19 cellular contexts compared by ENCODE assay signal in the genomic region with DNA sequence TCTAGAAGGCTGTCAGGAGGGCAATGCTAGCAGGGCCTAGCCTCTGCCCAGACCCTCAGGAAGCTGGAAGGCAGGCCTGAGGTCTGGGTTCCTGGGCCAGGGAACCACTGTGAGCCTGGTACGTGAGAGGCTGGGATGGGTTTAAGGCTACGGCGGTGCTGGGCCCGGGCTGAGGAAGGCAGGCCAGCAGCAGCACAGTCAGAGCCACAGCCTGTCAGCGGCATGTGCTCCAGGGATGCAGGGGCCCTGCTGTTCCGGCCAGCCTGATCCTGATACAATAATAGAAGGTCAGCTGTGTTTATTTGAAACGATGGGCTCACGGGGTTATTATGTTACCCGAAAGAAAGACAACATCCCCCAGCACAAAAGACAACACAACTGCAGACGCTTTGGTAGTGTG.
DNase-seq lines count a peak whose midpoint lies in the region; TF ChIP-seq lines count a peak whose summit lies in the region.
"Had no signal": no experiment of that assay in that cellular context is flagged by ENCODE, and none has a peak within 500 bp of the region (broad histone marks: within the 10 kb centered on the region; RNA-seq: fewer than 3 reads in every experiment).

No MANE protein-coding gene starts in this region.

- peaks cover 19% of the 10 kb centered on the region for H3K4me1 Mint-ChIP-seq in endodermal cell
- H3K4me1 Mint-ChIP-seq in osteocyte (ENCODE audit: unreplicated experiment), result peaks cover 24% of the 10 kb centered on the region

- H3K4me3 Mint-ChIP-seq in endodermal cell (no peak overlapping the region), osteocyte (ENCODE audit: unreplicated experiment) (no peak overlapping the region)
- H3K4me3 Mint-ChIP-seq: activated naive CD8-positive, alpha-beta T cell; dendritic cell treated with granulocyte-macrophage colony-stimulating factor and Interleukin-4, amounts not matched to agents 40 ng/mL and 50 ng/mL, for 4 days; naive thymus-derived CD8-positive, alpha-beta T cell had no signal

- H3K9ac ChIP-seq in BLaER1 (peak overlapping the region; percentile 56; the same call in 1 of the 2 replicates), endodermal cell (ENCODE audit: extremely low read depth, low read length, poor library complexity, severe bottlenecking) (no peak overlapping the region)

- 79 to 100% methylated on average over 1 to 10 of the region's 10 CpGs for WGBS in endodermal cell (ENCODE audit: insufficient coverage in 1 of 2, insufficient read length in 1 of 2), 2 experiments

- peaks cover 2% of the 10 kb centered on the region for H3K27me3 Mint-ChIP-seq in endodermal cell (ENCODE audit: insufficient read depth)
- no peaks in the 10 kb centered on the region for H3K27me3 Mint-ChIP-seq in osteocyte (ENCODE audit: unreplicated experiment)
- H3K27me3 Mint-ChIP-seq: activated naive CD8-positive, alpha-beta T cell; dendritic cell treated with granulocyte-macrophage colony-stimulating factor and Interleukin-4, amounts not matched to agents 40 ng/mL and 50 ng/mL, for 4 days; naive thymus-derived CD8-positive, alpha-beta T cell had no signal

- H3K27ac Mint-ChIP-seq in endodermal cell (no peak overlapping the region), osteocyte (ENCODE audit: unreplicated experiment) (peak overlapping the region; percentile 56)
- H3K27ac Mint-ChIP-seq: activated naive CD8-positive, alpha-beta T cell; dendritic cell treated with granulocyte-macrophage colony-stimulating factor and Interleukin-4, amounts not matched to agents 40 ng/mL and 50 ng/mL, for 4 days had no signal

- H3K27ac ChIP-seq in BLaER1 (peak overlapping the region; percentile 67), endodermal cell (ENCODE audit: low read depth, low read length) (peak overlapping the region; percentile 63)
- H3K27ac ChIP-seq: SK-N-MC had no signal

- H3K9me3 ChIP-seq in BLaER1 (no peaks in the 10 kb centered on the region), endodermal cell (ENCODE audit: control insufficient read depth, low read length) (no peaks in the 10 kb centered on the region)
- H3K9me3 ChIP-seq: breast epithelium had no signal

- H4K20me1 ChIP-seq in BLaER1, result no peaks in the 10 kb centered on the region

- H3K36me3 Mint-ChIP-seq in endodermal cell (ENCODE audit: low read depth) (no peaks in the 10 kb centered on the region), osteocyte (ENCODE audit: unreplicated experiment) (peaks cover 2% of the 10 kb centered on the region)
- H3K36me3 Mint-ChIP-seq: activated naive CD8-positive, alpha-beta T cell; naive thymus-derived CD8-positive, alpha-beta T cell had no signal

- peak overlapping the region; percentile 87 for H3K4me2 ChIP-seq in BLaER1

- H3K36me3 ChIP-seq in BLaER1 (no peaks in the 10 kb centered on the region), endodermal cell (ENCODE audit: control insufficient read depth, insufficient read depth, low read length) (no peaks in the 10 kb centered on the region)
- H3K36me3 ChIP-seq: breast epithelium had no signal

- H3K9me3 Mint-ChIP-seq in endodermal cell (no peaks in the 10 kb centered on the region), osteocyte (ENCODE audit: unreplicated experiment) (no peaks in the 10 kb centered on the region)
- H3K9me3 Mint-ChIP-seq: dendritic cell treated with granulocyte-macrophage colony-stimulating factor and Interleukin-4, amounts not matched to agents 40 ng/mL and 50 ng/mL, for 4 days; naive thymus-derived CD8-positive, alpha-beta T cell had no signal

- H3K4me1 ChIP-seq in BLaER1, result peaks cover 45% of the 10 kb centered on the region
- peaks cover 16% of the 10 kb centered on the region for H3K4me1 ChIP-seq in endodermal cell (ENCODE audit: control insufficient read depth, insufficient read depth, low read length)

- H3K4me3 ChIP-seq in BLaER1 (0 out of 2 replicates have a peak overlapping the region, but pooled peaks have one; percentile 30), endodermal cell (ENCODE audit: low read length) (no peak overlapping the region)
- H3K4me3 ChIP-seq: breast epithelium, SK-N-MC had no signal

- no peak for TF ChIP-seq CTCF in endodermal cell (conservative IDR thresholded peaks at IDR 0.05)
- no peak for TF ChIP-seq CTCF in osteocyte (IDR thresholded peaks at IDR 0.05)
- TF ChIP-seq CTCF in GM20000 (IDR thresholded peaks at IDR 0.05; ENCODE audit: extremely low read depth, missing control alignments), result no peak

- DNase-seq in NCI-H146 treated with DMSO at 0.1 percent for 48 hours (lab: John Stamatoyannopoulos, UW; ENCODE audit: unreplicated experiment) (peak; percentile 69), endodermal cell (no peak), osteocyte (ENCODE audit: extremely low spot score, unreplicated experiment) (no peak), AG08396 (ENCODE audit: low spot score) (no peak), SKM-1 (lab: John Stamatoyannopoulos, UW; ENCODE audit: unreplicated experiment) (no peak), GM19238 (ENCODE audit: insufficient read length, low spot score) (no peak), GM20000 (ENCODE audit: low spot score) (no peak)
- DNase-seq: activated CD4-positive, CD25-positive, alpha-beta regulatory T cell treated with anti-CD3 and anti-CD28 coated beads, Interleukin-2, amount 50 U/mL, for 72 hours; Calu3; GOT3; Karpas-422; naive thymus-derived CD8-positive, alpha-beta T cell; NCI-H2107; T1000 had no signal

- no peaks in the 10 kb centered on the region for H3K27me3 ChIP-seq in BLaER1
- no peaks in the 10 kb centered on the region for H3K27me3 ChIP-seq in endodermal cell (ENCODE audit: control insufficient read depth, insufficient read depth, low read length, poor library complexity, severe bottlenecking)
- H3K27me3 ChIP-seq: breast epithelium had no signal
